Comparison of ENCODE assay signal across 8 cellular contexts in the genomic region with DNA sequence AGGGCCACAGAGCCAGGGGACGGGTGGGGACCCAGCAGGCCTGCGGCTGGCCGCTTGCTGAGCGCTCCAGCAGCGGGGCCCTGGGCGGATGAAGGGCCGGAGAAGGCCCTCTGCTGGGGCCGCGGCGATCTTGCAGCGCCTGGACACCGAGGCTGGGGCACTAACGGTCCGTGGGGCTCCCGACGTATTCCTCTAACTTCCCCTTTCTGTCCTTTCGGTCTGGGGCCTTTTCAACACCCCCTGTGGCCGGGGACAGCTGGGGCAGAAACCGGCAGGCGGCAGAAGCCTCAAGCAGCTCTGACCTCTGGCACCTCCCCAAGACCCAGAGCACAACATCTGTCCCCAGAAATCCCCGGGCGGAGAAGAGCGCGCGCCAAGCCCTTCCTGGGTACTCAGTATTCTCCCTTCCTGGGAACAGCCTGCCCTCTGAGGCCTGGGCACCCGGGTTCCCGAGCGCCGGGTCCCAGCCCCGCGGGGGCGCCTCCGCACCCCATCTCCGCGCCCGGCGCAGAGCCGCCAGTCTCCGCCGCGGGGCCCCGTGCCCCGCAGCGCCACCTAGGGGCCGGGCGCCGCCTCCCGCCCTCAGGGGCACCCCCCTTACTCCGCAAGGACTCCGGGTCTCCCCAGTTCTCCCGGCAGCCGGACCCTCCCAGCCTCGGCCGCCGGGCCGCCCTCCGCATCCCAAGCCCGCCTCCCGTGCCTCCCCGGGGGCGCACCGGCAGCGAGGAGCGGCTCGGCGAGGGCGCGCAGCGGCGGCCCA. TPM values are rescaled to one million over a fixed set of nuclear protein-coding genes. Genes with fewer than 3 reads are reported as not detected.
DNase-seq lines count a peak whose midpoint lies in the region; ATAC-seq, FAIRE-seq and TF ChIP-seq lines count a peak whose summit lies in the region.

No MANE protein-coding gene starts in this region.

- H3K36me3 ChIP-seq in breast epithelium = no peaks in the 10 kb centered on the region
- no peaks in the 10 kb centered on the region for H3K36me3 ChIP-seq in skeletal muscle tissue (ENCODE audit: control insufficient read depth in 3 of 3, insufficient read depth in 3 of 3, low read length in 3 of 3)

- ATAC-seq in HG02588 (IDR thresholded peaks at IDR 0.05; ENCODE audit: unreplicated experiment) = peak; percentile 45

- TF ChIP-seq POLR2A in GM12891 (IDR thresholded peaks at IDR 0.05; ENCODE audit: low read depth, low read length) (no peak), breast epithelium (IDR thresholded peaks at IDR 0.05) (no peak)

- H3K4me1 ChIP-seq in breast epithelium (peaks cover 3 to 11% of the 10 kb centered on the region in 2 donors), skeletal muscle tissue (ENCODE audit: control insufficient read depth in 3 of 3, insufficient read depth in 3 of 3, low read length in 3 of 3) (peaks cover 15 to 27% (median 26%) of the 10 kb centered on the region in 3 donors)

- FAIRE-seq in GM12891 (lab: Jason Lieb, UNC) = no peak

- peak overlapping the region; percentile 40 to 85 (median 78) for H3K9ac ChIP-seq in skeletal muscle tissue (ENCODE audit: low read depth in 1 of 3, low read length in 3 of 3)

- H3K9me3 ChIP-seq in breast epithelium (no peaks in the 10 kb centered on the region), skeletal muscle tissue (ENCODE audit: control insufficient read depth in 3 of 3, low read length in 3 of 3) (no peaks in the 10 kb centered on the region)

- peak overlapping the region; percentile 71 for H3K27ac ChIP-seq in VCaP
- peak overlapping the region; percentile 87 to 93 for H3K27ac ChIP-seq in breast epithelium
- H3K27ac ChIP-seq in skeletal muscle tissue (ENCODE audit: low read depth, low read length) = peak overlapping the region; percentile 85

- peak; percentile 62 for DNase-seq in GM12891 (ENCODE audit: insufficient read length, low spot score)
- DNase-seq in NAMALWA (ENCODE audit: low spot score) = peak; percentile 86
- peak; percentile 52 to 53 for DNase-seq in breast epithelium (ENCODE audit: low spot score in 2 of 2)
- DNase-seq in iPS-NIHi7 (ENCODE audit: extremely low spot score) = peak; percentile 76
- DNase-seq in cerebellar nuclear complex (lab: John Stamatoyannopoulos, UW) = no peak

- H3K4me3 ChIP-seq in breast epithelium (peak overlapping the region; percentile 71 to 80 (median 74)), skeletal muscle tissue (ENCODE audit: low read length in 3 of 3) (peak overlapping the region; percentile 71 to 80 (median 77))

- H3K27me3 ChIP-seq in breast epithelium (no peaks in the 10 kb centered on the region), skeletal muscle tissue (ENCODE audit: control insufficient read depth in 3 of 3, insufficient read depth in 3 of 3, low read length in 3 of 3) (no peaks in the 10 kb centered on the region)

- TF ChIP-seq CTCF in VCaP (conservative IDR thresholded peaks at IDR 0.05) (peak; percentile 95), breast epithelium (IDR thresholded peaks at IDR 0.05) (peak; percentile 25 to 75 (median 60))

- intact Hi-C loops in breast epithelium (cut with DNase I; ENCODE audit: low total_unique reads) = no loop called here

TF ChIP-seq in GM12891, 5 proteins besides CTCF, POLR2A, EP300 and RAD21:
- TF ChIP-seq TAF1 (IDR thresholded peaks at IDR 0.05; ENCODE audit: low read depth, low read length) = no peak
- no peak for TF ChIP-seq PAX5 (IDR thresholded peaks at IDR 0.05; ENCODE audit: insufficient read depth, low read length, severe bottlenecking)
- no peak for TF ChIP-seq POU2F2 (IDR thresholded peaks at IDR 0.05; ENCODE audit: low read depth, low read length)
- no peak for TF ChIP-seq POLR2AphosphoS5 (IDR thresholded peaks at IDR 0.05; ENCODE audit: low read depth, low read length)
- no peak for TF ChIP-seq SPI1 (IDR thresholded peaks at IDR 0.05; ENCODE audit: low read depth, low read length)

RNA-seq across cellular contexts. Expression of gene SLCO3A1, which starts 0.6 kb away (rescaled TPM):
- polyA plus RNA-seq in GM12891 (2012; ENCODE audit: low read depth, missing spikeins) = not detected
- total RNA-seq in breast epithelium (10 to 100 TPM in 2 of 3 donors, 1 to 10 TPM in 1; 8.5 to 14.1 (median 13.6) TPM), skeletal muscle tissue (4.7 TPM)

Comparison
In these comparisons a context has a peak if more than half of its experiments do, and no peak if none do; other contexts are left out.
1. DNase-seq: peak in GM12891 (single experiment), NAMALWA (single experiment), breast epithelium (2 of 2) and iPS-NIHi7 (single experiment); none in cerebellar nuclear complex (0 of 2).
2. Peak in every context shown above with its lines, with median percentiles within 50 percentile points of each other: H3K27ac ChIP-seq.